16 cellular contexts compared by ENCODE assay signal in the genomic region with DNA sequence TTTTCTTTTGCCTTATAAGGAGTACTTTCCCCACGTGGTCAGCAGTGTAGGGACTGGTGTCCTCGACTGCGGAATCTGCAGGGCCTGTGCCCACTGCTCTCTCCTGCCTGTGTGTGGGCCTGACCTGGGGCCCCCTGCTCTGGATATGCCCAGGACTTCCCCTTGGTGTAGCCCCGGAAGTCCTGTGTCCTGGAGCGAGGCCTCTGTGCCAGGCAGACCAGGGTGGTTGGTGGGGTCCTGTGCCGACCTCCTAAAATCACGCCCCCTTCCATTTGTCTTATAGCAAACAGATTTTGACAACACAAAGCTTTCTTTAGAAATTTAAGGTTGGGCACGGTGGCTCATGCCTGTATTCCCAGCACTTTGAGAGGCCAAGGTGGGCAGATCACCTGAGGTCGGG.
A peak's percentile ranks its signal among the peaks of the same experiment; 100 is the strongest.
DNase-seq lines count a peak whose midpoint lies in the region; ATAC-seq and TF ChIP-seq lines count a peak whose summit lies in the region.
"Had no signal": no experiment of that assay in that cellular context is flagged by ENCODE, and none has a peak within 500 bp of the region (broad histone marks: within the 10 kb centered on the region; RNA-seq: fewer than 3 reads in every experiment).

No MANE protein-coding gene starts in this region.

- no peak for ATAC-seq in RWPE2 (ENCODE audit: low read depth)
- no peak for ATAC-seq in sciatic nerve
- no peak for ATAC-seq in activated CD8-positive, alpha-beta T cell treated with anti-CD3 and anti-CD28 coated beads for 36 hours
- ATAC-seq: K562, PC-3 had no signal

- H3K4me3 ChIP-seq in RWPE2 (ENCODE audit: severe bottlenecking), result no peak overlapping the region
- H3K4me3 ChIP-seq in neural progenitor cell, result no peak overlapping the region
- H3K4me3 ChIP-seq in CD4-positive, alpha-beta memory T cell (ENCODE audit: low read length in 2 of 2), result no peak overlapping the region
- no peak overlapping the region for H3K4me3 ChIP-seq in smooth muscle cell
- H3K4me3 ChIP-seq: BLaER1 treated with 17β-estradiol and CSF1 and Interleukin-3, amounts not matched to agents 10 nM and 100 nM; K562; SJCRH30 had no signal

- intact Hi-C loops in sciatic nerve (cut with DNase I), result no loop called here
- intact Hi-C loops in CD4-positive, alpha-beta memory T cell (cut with micrococcal nuclease), result no loop called here
- intact Hi-C loops in activated CD8-positive, alpha-beta T cell treated with anti-CD3 and anti-CD28 coated beads for 36 hours (cut with micrococcal nuclease), result no loop called here

- H2AFZ ChIP-seq in neural progenitor cell (replicated peaks), result no peak overlapping the region
- no peak overlapping the region for H2AFZ ChIP-seq in smooth muscle cell (ENCODE audit: low read depth)

- H3K4me2 ChIP-seq in neural progenitor cell, result no peak overlapping the region
- no peak overlapping the region for H3K4me2 ChIP-seq in smooth muscle cell
- H3K4me2 ChIP-seq: BLaER1 treated with 17β-estradiol and CSF1 and Interleukin-3, amounts not matched to agents 10 nM and 100 nM had no signal

- H3K4me1 Mint-ChIP-seq in neural progenitor cell, result peaks cover 70% of the 10 kb centered on the region
- peaks cover 5 to 16% (median 13%) of the 10 kb centered on the region in 4 donors for H3K4me1 Mint-ChIP-seq in CD4-positive, alpha-beta memory T cell
- peaks cover 16% of the 10 kb centered on the region for H3K4me1 Mint-ChIP-seq in activated CD8-positive, alpha-beta T cell treated with anti-CD3 and anti-CD28 coated beads for 36 hours (ENCODE audit: low read depth)

- H3K27me3 ChIP-seq in RWPE2 (ENCODE audit: insufficient read depth, poor library complexity, severe bottlenecking), result no peaks in the 10 kb centered on the region
- H3K27me3 ChIP-seq in neural progenitor cell, result no peaks in the 10 kb centered on the region
- H3K27me3 ChIP-seq in CD4-positive, alpha-beta memory T cell (ENCODE audit: insufficient read depth, low read length), result no peaks in the 10 kb centered on the region
- H3K27me3 ChIP-seq in smooth muscle cell (ENCODE audit: low read depth), result no peaks in the 10 kb centered on the region

- H3K9me3 ChIP-seq in RWPE2 (ENCODE audit: severe bottlenecking), result no peaks in the 10 kb centered on the region
- no peaks in the 10 kb centered on the region for H3K9me3 ChIP-seq in neural progenitor cell (ENCODE audit: low read depth)
- H3K9me3 ChIP-seq in CD4-positive, alpha-beta memory T cell (ENCODE audit: control insufficient read depth in 1 of 2, low read length in 2 of 2), result no peaks in the 10 kb centered on the region
- no peaks in the 10 kb centered on the region for H3K9me3 ChIP-seq in smooth muscle cell (replicated peaks; ENCODE audit: low read depth)
- H3K9me3 ChIP-seq: BLaER1 treated with 17β-estradiol and CSF1 and Interleukin-3, amounts not matched to agents 10 nM and 100 nM; SJCRH30 had no signal

- no peak overlapping the region for H3K4me3 Mint-ChIP-seq in neural progenitor cell
- no peak overlapping the region for H3K4me3 Mint-ChIP-seq in CD4-positive, alpha-beta memory T cell
- H3K4me3 Mint-ChIP-seq in activated CD8-positive, alpha-beta T cell treated with anti-CD3 and anti-CD28 coated beads for 36 hours, result no peak overlapping the region

- H3K27ac Mint-ChIP-seq in neural progenitor cell, result peak overlapping the region; percentile 72
- no peak overlapping the region for H3K27ac Mint-ChIP-seq in CD4-positive, alpha-beta memory T cell
- H3K27ac Mint-ChIP-seq in activated CD8-positive, alpha-beta T cell treated with anti-CD3 and anti-CD28 coated beads for 36 hours, result no peak overlapping the region

- no peak overlapping the region for H3K9ac ChIP-seq in neural progenitor cell
- H3K9ac ChIP-seq in smooth muscle cell (ENCODE audit: low read depth), result no peak overlapping the region
- H3K9ac ChIP-seq: BLaER1 treated with 17β-estradiol and CSF1 and Interleukin-3, amounts not matched to agents 10 nM and 100 nM had no signal

- DNase-seq in RWPE2 (ENCODE audit: low spot score) (no peak), neural progenitor cell (ENCODE audit: low spot score) (no peak), sciatic nerve (ENCODE audit: low spot score) (peak; percentile 22), smooth muscle cell (lab: John Stamatoyannopoulos, UW; ENCODE audit: unreplicated experiment) (no peak), islet precursor cell (no peak)
- DNase-seq in CD4-positive, alpha-beta memory T cell, result no peak
- no peak for DNase-seq in activated CD8-positive, alpha-beta T cell treated with anti-CD3 and anti-CD28 coated beads for 36 hours
- DNase-seq: NCI-H1105, NCI-H187 treated with DMSO at 0.1 percent for 48 hours, NCI-H226, NCI-H524, PC-3, SJCRH30 had no signal

- H4K20me1 ChIP-seq in neural progenitor cell (ENCODE audit: low read depth) (no peaks in the 10 kb centered on the region), smooth muscle cell (ENCODE audit: low read depth) (no peaks in the 10 kb centered on the region)

- H3K9me3 Mint-ChIP-seq in neural progenitor cell, result no peaks in the 10 kb centered on the region
- no peaks in the 10 kb centered on the region for H3K9me3 Mint-ChIP-seq in CD4-positive, alpha-beta memory T cell
- no peaks in the 10 kb centered on the region for H3K9me3 Mint-ChIP-seq in activated CD8-positive, alpha-beta T cell treated with anti-CD3 and anti-CD28 coated beads for 36 hours

- peak overlapping the region; percentile 25 for H3K27ac ChIP-seq in C4-2B
- H3K27ac ChIP-seq in RWPE2 (ENCODE audit: poor library complexity, severe bottlenecking), result peak overlapping the region; percentile 95
- no peak overlapping the region for H3K27ac ChIP-seq in neural progenitor cell
- H3K27ac ChIP-seq in CD4-positive, alpha-beta memory T cell (ENCODE audit: low read depth, low read length), result no peak overlapping the region
- no peak overlapping the region for H3K27ac ChIP-seq in smooth muscle cell (ENCODE audit: low read depth)
- H3K27ac ChIP-seq: BLaER1 treated with 17β-estradiol and CSF1 and Interleukin-3, amounts not matched to agents 10 nM and 100 nM; SJCRH30 had no signal

- H3K4me1 ChIP-seq in RWPE2 (ENCODE audit: insufficient read depth, poor library complexity, severe bottlenecking) (peaks cover 56% of the 10 kb centered on the region), neural progenitor cell (peaks cover 35% of the 10 kb centered on the region), smooth muscle cell (ENCODE audit: low read depth) (peaks cover 23% of the 10 kb centered on the region)
- H3K4me1 ChIP-seq in CD4-positive, alpha-beta memory T cell (ENCODE audit: insufficient read depth, low read length), result peaks cover 10% of the 10 kb centered on the region

- POLR2A ChIA-PET in CD4-positive, alpha-beta memory T cell (lab: Charles Lee; ENCODE audit: partially characterized antibody), result no interaction called here
- POLR2A ChIA-PET in activated CD8-positive, alpha-beta T cell treated with anti-CD3 and anti-CD28 coated beads for 36 hours (lab: Charles Lee), result no interaction called here

- H3K36me3 Mint-ChIP-seq in neural progenitor cell, result no peaks in the 10 kb centered on the region
- no peaks in the 10 kb centered on the region for H3K36me3 Mint-ChIP-seq in CD4-positive, alpha-beta memory T cell
- no peaks in the 10 kb centered on the region for H3K36me3 Mint-ChIP-seq in activated CD8-positive, alpha-beta T cell treated with anti-CD3 and anti-CD28 coated beads for 36 hours (ENCODE audit: low read depth)

- CTCF ChIA-PET in CD4-positive, alpha-beta memory T cell (lab: Charles Lee; ENCODE audit: partially characterized antibody), result no interaction called here
- CTCF ChIA-PET in activated CD8-positive, alpha-beta T cell treated with anti-CD3 and anti-CD28 coated beads for 36 hours (lab: Charles Lee), result no interaction called here

- H3K36me3 ChIP-seq in RWPE2 (ENCODE audit: low read depth) (no peaks in the 10 kb centered on the region), neural progenitor cell (no peaks in the 10 kb centered on the region), smooth muscle cell (ENCODE audit: low read depth) (no peaks in the 10 kb centered on the region)
- H3K36me3 ChIP-seq in CD4-positive, alpha-beta memory T cell (ENCODE audit: insufficient read depth, low read length), result no peaks in the 10 kb centered on the region
- H3K36me3 ChIP-seq: BLaER1 treated with 17β-estradiol and CSF1 and Interleukin-3, amounts not matched to agents 10 nM and 100 nM; SJCRH30 had no signal

- 89% methylated on average over 9 of the region's 9 CpGs for WGBS in smooth muscle cell (ENCODE audit: low lambda C conversion rate)

- TF ChIP-seq CTCF in C4-2B (conservative IDR thresholded peaks at IDR 0.05) (no peak), RWPE2 (IDR thresholded peaks at IDR 0.05; ENCODE audit: poor library complexity, severe bottlenecking) (no peak), neural progenitor cell (IDR thresholded peaks at IDR 0.05) (no peak), smooth muscle cell (IDR thresholded peaks at IDR 0.05; ENCODE audit: borderline replicate concordance, insufficient read depth, poor library complexity, severe bottlenecking) (no peak)
- TF ChIP-seq CTCF in activated CD8-positive, alpha-beta T cell treated with anti-CD3 and anti-CD28 coated beads for 36 hours (IDR thresholded peaks at IDR 0.05), result no peak

- H3K79me2 ChIP-seq in neural progenitor cell (ENCODE audit: low read depth), result no peaks in the 10 kb centered on the region
- H3K79me2 ChIP-seq in smooth muscle cell (ENCODE audit: low read depth), result no peaks in the 10 kb centered on the region

- H3K27me3 Mint-ChIP-seq in neural progenitor cell (ENCODE audit: insufficient read depth, low read depth), result peaks cover 19% of the 10 kb centered on the region
- H3K27me3 Mint-ChIP-seq in CD4-positive, alpha-beta memory T cell, result peaks cover 0 to 1% of the 10 kb centered on the region in 2 donors
- H3K27me3 Mint-ChIP-seq in activated CD8-positive, alpha-beta T cell treated with anti-CD3 and anti-CD28 coated beads for 36 hours, result peaks cover 2% of the 10 kb centered on the region

- H3F3A ChIP-seq in neural progenitor cell (ENCODE audit: low read depth), result peaks cover 15% of the 10 kb centered on the region
- H3F3A ChIP-seq in smooth muscle cell (ENCODE audit: low read depth), result peaks cover 7% of the 10 kb centered on the region

Comparison
In these comparisons a context has a peak if more than half of its experiments do, and no peak if none do; other contexts are left out.
1. H3K27ac ChIP-seq: peak in C4-2B (single experiment) and RWPE2 (single experiment); none in neural progenitor cell (single experiment), CD4-positive, alpha-beta memory T cell (single experiment) and smooth muscle cell (single experiment).